1 cellular context compared by ENCODE assay signal in genomic region chr3:122239112-122239511, GRCh38.
TF ChIP-seq lines count a peak whose summit lies in the region.

No MANE protein-coding gene starts in this region.

TF ChIP-seq in H1, 55 proteins besides CTCF, POLR2A, EP300 and RAD21:
- TF ChIP-seq TAF7 (optimal IDR thresholded peaks at IDR 0.05; ENCODE audit: borderline replicate concordance, low read depth, low read length) (no peak), MAX (IDR thresholded peaks at IDR 0.05) (no peak), JUND (IDR thresholded peaks at IDR 0.05; ENCODE audit: low read length) (no peak), CHD2 (IDR thresholded peaks at IDR 0.05; ENCODE audit: low read length) (no peak), ZNF274 (IDR thresholded peaks at IDR 0.05; ENCODE audit: borderline replicate concordance, extremely low read depth, low read length) (no peak), CREB1 (IDR thresholded peaks at IDR 0.05) (no peak), NANOG (IDR thresholded peaks at IDR 0.05; ENCODE audit: insufficient read depth, low read depth, low read length, poor library complexity, severe bottlenecking) (no peak), SIX5 (IDR thresholded peaks at IDR 0.05; ENCODE audit: low read depth, low read length) (no peak), GABPA (IDR thresholded peaks at IDR 0.05; ENCODE audit: borderline replicate concordance, insufficient read depth, low read length) (no peak), BRCA1 (IDR thresholded peaks at IDR 0.05; ENCODE audit: low read depth, low read length) (no peak), FOSL1 (IDR thresholded peaks at IDR 0.05; ENCODE audit: insufficient read depth, low read depth, low read length) (no peak), RFX5 (IDR thresholded peaks at IDR 0.05; ENCODE audit: borderline replicate concordance, low read depth, low read length) (no peak), TBP (IDR thresholded peaks at IDR 0.05; ENCODE audit: low read depth, low read length) (no peak), TAF1 (IDR thresholded peaks at IDR 0.05; ENCODE audit: low read depth, low read length) (no peak), YY1 (IDR thresholded peaks at IDR 0.05; ENCODE audit: low read depth, low read length) (no peak), HDAC6 (IDR thresholded peaks at IDR 0.05; ENCODE audit: low read depth, low read length) (no peak), EGR1 (IDR thresholded peaks at IDR 0.05; ENCODE audit: borderline replicate concordance, low read depth, low read length) (no peak)
